ENCODE assay signal across 36 cellular contexts in genomic region chr6:10332121-10332520, GRCh38.
"Had no signal": no experiment of that assay in that cellular context is flagged by ENCODE, and none has a peak within 500 bp of the region (broad histone marks: within the 10 kb centered on the region; RNA-seq: fewer than 3 reads in every experiment).

No MANE protein-coding gene starts in this region.

- H3K9me3 Mint-ChIP-seq: activated B cell treated with CpG ODN at 0.5 μM for 24 hours; activated CD4-positive, alpha-beta memory T cell treated with anti-CD3 and anti-CD28 coated beads for 36 hours; activated naive CD8-positive, alpha-beta T cell treated with anti-CD3 and anti-CD28 coated beads for 36 hours; activated T-cell treated with anti-CD3 and anti-CD28 coated beads, Interleukin-2, amount 50 U/mL, for 4 hours; activated T-helper 1 cell treated with anti-CD3 and anti-CD28 coated beads, Interleukin-12 subunit alpha, Interleukin-12 subunit beta, Interleukin-2, Interleukin-4 antibody, amounts not matched to agents 30 ng/mL and 10 ng/mL and 1 ng/mL, durations not matched to agents 14 hours and 24 hours and 36 hours had no signal

- H3K27me3 ChIP-seq: brain microvascular endothelial cell, cardiac muscle cell, Peyer's patch had no signal

- H3K4me1 ChIP-seq: Peyer's patch, SJSA1 had no signal

- H3K27ac ChIP-seq: brain microvascular endothelial cell, cardiac muscle cell, Peyer's patch, SJSA1, VCaP had no signal

- H3K9me3 ChIP-seq: Peyer's patch, SJSA1 had no signal

- H3K4me1 Mint-ChIP-seq: activated B cell treated with CpG ODN at 0.5 μM for 24 hours; activated naive CD8-positive, alpha-beta T cell treated with anti-CD3 and anti-CD28 coated beads for 36 hours; central memory CD8-positive, alpha-beta T cell had no signal

- H3K4me3 ChIP-seq: cardiac muscle cell, Peyer's patch, SJSA1 had no signal

- ATAC-seq: activated T-cell treated with anti-CD3 and anti-CD28 coated beads, Interleukin-2, amount 50 U/mL, for 4 hours; SK-N-SH treated with all-trans-retinoic acid at 6 μM for 48 hours had no signal

- H3K36me3 Mint-ChIP-seq: activated CD4-positive, alpha-beta memory T cell treated with anti-CD3 and anti-CD28 coated beads for 36 hours; activated naive CD8-positive, alpha-beta T cell treated with anti-CD3 and anti-CD28 coated beads for 36 hours had no signal

- H3K36me3 ChIP-seq: brain microvascular endothelial cell, cardiac muscle cell, Peyer's patch, SJSA1 had no signal

- H3K4me3 Mint-ChIP-seq: activated B cell treated with CpG ODN at 0.5 μM for 24 hours; activated CD4-positive, alpha-beta memory T cell treated with anti-CD3 and anti-CD28 coated beads for 36 hours; activated naive CD8-positive, alpha-beta T cell treated with anti-CD3 and anti-CD28 coated beads for 36 hours; activated T-cell treated with anti-CD3 and anti-CD28 coated beads, Interleukin-2, amount 50 U/mL, for 4 hours; activated T-helper 1 cell treated with anti-CD3 and anti-CD28 coated beads, Interleukin-12 subunit alpha, Interleukin-12 subunit beta, Interleukin-2, Interleukin-4 antibody, amounts not matched to agents 30 ng/mL and 10 ng/mL and 1 ng/mL, durations not matched to agents 14 hours and 24 hours and 36 hours; central memory CD8-positive, alpha-beta T cell had no signal

- H3K27me3 Mint-ChIP-seq: activated B cell treated with CpG ODN at 0.5 μM for 24 hours; activated naive CD8-positive, alpha-beta T cell treated with anti-CD3 and anti-CD28 coated beads for 36 hours; central memory CD8-positive, alpha-beta T cell had no signal

- H3K27ac Mint-ChIP-seq: activated B cell treated with CpG ODN at 0.5 μM for 24 hours; activated CD4-positive, alpha-beta memory T cell treated with anti-CD3 and anti-CD28 coated beads for 36 hours; activated naive CD8-positive, alpha-beta T cell treated with anti-CD3 and anti-CD28 coated beads for 36 hours; activated T-helper 1 cell treated with anti-CD3 and anti-CD28 coated beads, Interleukin-12 subunit alpha, Interleukin-12 subunit beta, Interleukin-2, Interleukin-4 antibody, amounts not matched to agents 30 ng/mL and 10 ng/mL and 1 ng/mL, durations not matched to agents 14 hours and 24 hours and 36 hours had no signal

- DNase-seq: activated B cell treated with CpG ODN at 0.5 μM for 24 hours; activated CD4-positive, alpha-beta memory T cell treated with anti-CD3 and anti-CD28 coated beads for 36 hours; activated CD4-positive, alpha-beta T cell treated with anti-CD3 and anti-CD28 coated beads for 4 hours; activated CD4-positive, alpha-beta T cell treated with anti-CD3 and anti-CD28 coated beads, Interleukin-2, amount 50 U/mL, for 1 hour; activated CD4-positive, CD25-positive, alpha-beta regulatory T cell treated with anti-CD3 and anti-CD28 coated beads, Interleukin-2, amount 50 U/mL, for 72 hours; activated CD8-positive, alpha-beta memory T cell treated with anti-CD3 and anti-CD28 coated beads, Interleukin-2, amount 50 U/mL, for 4 hours; activated naive CD4-positive, alpha-beta T cell; activated naive CD4-positive, alpha-beta T cell treated with anti-CD3 and anti-CD28 coated beads, Interleukin-2, amount 50 U/mL, for 16 hours; activated naive CD8-positive, alpha-beta T cell treated with anti-CD3 and anti-CD28 coated beads for 36 hours; activated T-cell treated with anti-CD3 and anti-CD28 coated beads for 4 hours; activated T-cell treated with anti-CD3 and anti-CD28 coated beads, Interleukin-2, amount 50 U/mL, for 4 hours; amniotic stem cell; aorta; brain microvascular endothelial cell; Karpas-422; MM.1S; MV-4-11; NCI-H1092; NCI-H1417; NCI-H1694; NCI-H1930; NCI-H345; NCI-H524 treated with DMSO at 0.1 percent for 48 hours; Peyer's patch; RPMI8226; SHP77 treated with DMSO at 0.1 percent for 48 hours; SW 1271; T-helper 1 cell; T-helper 2 cell; T-helper 9 cell had no signal
